Comparison of ENCODE assay signal across 13 cellular contexts in genomic region chr10:32970910-32971309, GRCh38. TPM values are rescaled to one million over a fixed set of nuclear protein-coding genes. Genes with fewer than 3 reads are reported as not detected.
DNase-seq lines count a peak whose midpoint lies in the region; ATAC-seq, FAIRE-seq and TF ChIP-seq lines count a peak whose summit lies in the region.
"Had no signal": no experiment of that assay in that cellular context is flagged by ENCODE, and none has a peak within 500 bp of the region (broad histone marks: within the 10 kb centered on the region; RNA-seq: fewer than 3 reads in every experiment).

No MANE protein-coding gene starts in this region.

- no peak overlapping the region for H3K4me3 ChIP-seq in GM12865 (ENCODE audit: low read depth, low read length)
- no peak overlapping the region for H3K4me3 ChIP-seq in GM12878
- no peak overlapping the region for H3K4me3 ChIP-seq in sigmoid colon
- H3K4me3 ChIP-seq: BLaER1, gastrocnemius medialis had no signal

- no peaks in the 10 kb centered on the region for H3K36me3 ChIP-seq in GM12878 (ENCODE audit: control insufficient read depth in 2 of 2, insufficient read depth in 2 of 2, low read length in 1 of 2)
- H3K36me3 ChIP-seq in sigmoid colon, result no peaks in the 10 kb centered on the region
- H3K36me3 ChIP-seq: BLaER1, gastrocnemius medialis had no signal

- no peak overlapping the region for H2AFZ ChIP-seq in GM12878 (ENCODE audit: control insufficient read depth, low read depth, low read length)

- H3K9ac ChIP-seq in GM12878 (ENCODE audit: control insufficient read depth, insufficient read depth, low read length), result no peak overlapping the region
- H3K9ac ChIP-seq: BLaER1, parathyroid adenoma had no signal

- no peaks in the 10 kb centered on the region for H3K79me2 ChIP-seq in GM12878 (ENCODE audit: control insufficient read depth, insufficient read depth, low read length)
- H3K79me2 ChIP-seq: parathyroid adenoma had no signal

- TF ChIP-seq POLR2A in GM12878 (IDR thresholded peaks at IDR 0.05; ENCODE audit: low read depth, low read length) (no peak), sigmoid colon (IDR thresholded peaks at IDR 0.05) (no peak)

- no peak for FAIRE-seq in GM12878 (lab: Jason Lieb, UNC)

- ATAC-seq in GM21360 (IDR thresholded peaks at IDR 0.05; ENCODE audit: unreplicated experiment) (peak; percentile 69), HG03060 (IDR thresholded peaks at IDR 0.05; ENCODE audit: low read depth, unreplicated experiment) (peak; percentile 70), GM12878 (peak; percentile 60)
- ATAC-seq: gastrocnemius medialis had no signal

- POLR2A ChIA-PET in GM12878 (lab: Charles Lee), result no interaction called here

- DNase-seq in GM12865 (ENCODE audit: low read depth) (peak; percentile 24), GM12878 (ENCODE audit: low read depth, low spot score) (no peak), hippocampal formation (lab: John Stamatoyannopoulos, UW) (no peak), sigmoid colon (no peak), GM19238 (ENCODE audit: insufficient read length, low spot score) (no peak)
- DNase-seq in stimulated activated CD4-positive, alpha-beta T cell treated with anti-CD3 and anti-CD28 coated beads, Interleukin-2, amount 100 ng/mL, for 24 hours, result no peak
- DNase-seq: activated CD8-positive, alpha-beta memory T cell treated with anti-CD3 and anti-CD28 coated beads for 24 hours; gastrocnemius medialis; NCI-H146 had no signal

- BruUV-seq in GM12878 (replicated peaks; lab: Mats Ljungman, UMichigan), result no TSS peak

- CTCF ChIA-PET in GM12878 (lab: Yijun Ruan, JAX), result no interaction called here

- 2% methylated on average over 2 of the region's 2 CpGs for WGBS in GM12878 (ENCODE audit: insufficient coverage, insufficient replicate concordance, low lambda C conversion rate, missing lambda C conversion rate)
- WGBS in sigmoid colon, 2 donors, result 12 to 60% methylated on average over 2 of the region's 2 CpGs

- H4K20me1 ChIP-seq in GM12878 (ENCODE audit: control insufficient read depth, insufficient read depth), result no peaks in the 10 kb centered on the region
- H4K20me1 ChIP-seq: BLaER1 had no signal

- intact Hi-C loops in GM12878 (cut with micrococcal nuclease; ENCODE audit: unreplicated experiment) (no loop called here), sigmoid colon (cut with DNase I) (no loop called here)

- no peaks in the 10 kb centered on the region for H3K9me3 ChIP-seq in GM12878 (replicated peaks; ENCODE audit: control insufficient read depth, insufficient read depth, low read length)
- H3K9me3 ChIP-seq in sigmoid colon, result no peaks in the 10 kb centered on the region
- H3K9me3 ChIP-seq: BLaER1, gastrocnemius medialis had no signal

- TF ChIP-seq EP300 in GM12878 (IDR thresholded peaks at IDR 0.05; ENCODE audit: borderline replicate concordance in 1 of 2, control insufficient read depth in 1 of 2, low read depth in 2 of 2, low read length in 2 of 2), result no peak
- no peak for TF ChIP-seq EP300 in sigmoid colon (IDR thresholded peaks at IDR 0.05)

- in situ Hi-C loops in GM12878 (cut with MboI), result no loop called here

- SMC1A ChIA-PET in GM12878 (lab: Charles Lee; ENCODE audit: uncharacterized antibody, unreplicated experiment), result no interaction called here

- H3K27ac ChIP-seq in GM12878 (ENCODE audit: control insufficient read depth, insufficient read depth) (no peak overlapping the region), sigmoid colon (no peak overlapping the region)
- H3K27ac ChIP-seq: BLaER1, gastrocnemius medialis, parathyroid adenoma had no signal

- 0 out of 2 replicates have a peak overlapping the region, but pooled peaks have one; percentile 0 for H3K4me2 ChIP-seq in GM12878 (ENCODE audit: control insufficient read depth, insufficient read depth)
- H3K4me2 ChIP-seq: BLaER1 had no signal

- RAD21 ChIA-PET in GM12878 (lab: Charles Lee; ENCODE audit: unreplicated experiment), result no interaction called here

- TF ChIP-seq CTCF in GM12865 (IDR thresholded peaks at IDR 0.05; ENCODE audit: insufficient read depth, low read depth, low read length, missing control alignments) (no peak), GM12878 (IDR thresholded peaks at IDR 0.05 in 2 of 3, conservative IDR thresholded peaks at IDR 0.05 in 1 of 3; ENCODE audit: control insufficient read depth in 2 of 3, extremely low read depth in 1 of 3, insufficient read depth in 1 of 3, low read depth in 3 of 3, low read length in 3 of 3) (no peak), sigmoid colon (IDR thresholded peaks at IDR 0.05) (no peak)

- no peak for TF ChIP-seq RAD21 in GM12878 (IDR thresholded peaks at IDR 0.05; ENCODE audit: insufficient read depth, low read depth, low read length)

- no peaks in the 10 kb centered on the region for H3K27me3 ChIP-seq in GM12878 (replicated peaks in 1 of 2; ENCODE audit: control insufficient read depth in 2 of 2, insufficient read depth in 2 of 2, low read length in 1 of 2)
- H3K27me3 ChIP-seq in sigmoid colon, result no peaks in the 10 kb centered on the region
- H3K27me3 ChIP-seq: BLaER1, gastrocnemius medialis had no signal

- peaks cover 16% of the 10 kb centered on the region; the same call in 1 of the 2 replicates for H3K4me1 ChIP-seq in GM12878 (ENCODE audit: control insufficient read depth, insufficient read depth, low read length)
- H3K4me1 ChIP-seq in sigmoid colon, result peaks cover 0 to 6% (median 0%) of the 10 kb centered on the region in 4 donors
- H3K4me1 ChIP-seq: gastrocnemius medialis, parathyroid adenoma had no signal

TF ChIP-seq in GM12878, 131 proteins besides CTCF, POLR2A, EP300 and RAD21 (continues in another document):
- TF ChIP-seq MEF2A (IDR thresholded peaks at IDR 0.05; ENCODE audit: insufficient read depth, low read depth, low read length), result no peak
- no peak for TF ChIP-seq JUND (IDR thresholded peaks at IDR 0.05; ENCODE audit: low read depth, low read length)
- TF ChIP-seq CBFB (IDR thresholded peaks at IDR 0.05; ENCODE audit: low read depth), result no peak
- TF ChIP-seq ZBTB4 (CRISPR knock-in tag; IDR thresholded peaks at IDR 0.05), result no peak
- TF ChIP-seq GABPA (IDR thresholded peaks at IDR 0.05; ENCODE audit: low read depth), result no peak
- TF ChIP-seq MYB (IDR thresholded peaks at IDR 0.05; ENCODE audit: borderline replicate concordance, low read depth, low read length), result no peak
- no peak for TF ChIP-seq E2F4 (IDR thresholded peaks at IDR 0.05; ENCODE audit: low read depth, low read length)

RNA-seq across cellular contexts. Expression of gene ITGB1, which starts 12.9 kb away (rescaled TPM):
- 60.5 and 61.3 TPM in 2 replicates for total RNA-seq in GM12878 (2013; cell fraction: nucleolus; rRNA removed)
- total RNA-seq in GM12878 (2014; rRNA removed), result 7.9 and 10.1 TPM in 2 replicates
- 10.7 and 11.0 TPM in 2 replicates for total RNA-seq in GM12878 (2014; rRNA removed; fragmentation: Illumina TruSeq; extraction: Trizol)
- 9.8 and 11.4 TPM in 2 replicates for total RNA-seq in GM12878 (2021)
- 24.4 TPM for polyA plus RNA-seq in GM12878 (2011; ENCODE audit: low read depth)
- 20.7 and 33.0 TPM in 2 replicates for polyA plus RNA-seq in GM12878 (2011; rRNA removed)
- 6.1 and 8.3 TPM in 2 replicates for polyA plus RNA-seq in GM12878 (2011; cell fraction: cytosol; rRNA removed)
- 5.3 and 7.0 TPM in 2 replicates for polyA plus RNA-seq in GM12878 (2011; cell fraction: nucleus; rRNA removed)
- polyA plus RNA-seq in GM12878 (2012), result 35.8 and 40.1 TPM in 2 replicates
- 9.7 and 12.6 TPM in 2 replicates for polyA plus RNA-seq in GM12878 (2014; fragmentation: Illumina TruSeq; extraction: Trizol)
- polyA plus RNA-seq in GM12878 (2014; fragmentation: Nextera tagmentation; extraction: Ambion mirVana), result 1 to 10 TPM; 2.8 to 3.4 TPM
- polyA plus RNA-seq in GM12878 (2014; rRNA removed), result 7.9 and 8.2 TPM in 2 replicates
- polyA plus RNA-seq in GM12878 (2016; fragmentation: Nextera tagmentation; extraction: Ambion mirVana), result 10 to 100 TPM; 15.5 to 16.5 TPM
- 8.3 and 15.9 TPM in 2 replicates for polyA minus RNA-seq in GM12878 (2011; rRNA and poly(A)+ RNA removed)
- polyA minus RNA-seq in GM12878 (2011; cell fraction: cytosol; rRNA and poly(A)+ RNA removed), result 30.9 and 57.1 TPM in 2 replicates
- polyA minus RNA-seq in GM12878 (2011; cell fraction: nucleus; rRNA and poly(A)+ RNA removed), result 5.3 and 10.5 TPM in 2 replicates
- 1,000 to 10,000 TPM in 1 of 4 donors, 100 to 1,000 TPM in 3; 588 to 1,360 (median 919) TPM for total RNA-seq in sigmoid colon
- 100 to 1,000 TPM in 1 of 3 donors, 10 to 100 TPM in 2; 43.8 to 151 (median 50.9) TPM for polyA plus RNA-seq in sigmoid colon

Comparison
In these comparisons a context has a peak if more than half of its experiments do, and no peak if none do; other contexts are left out.
1. RNA of gene ITGB1, which starts 12.9 kb away (total RNA-seq): 588 to 1,360 TPM in sigmoid colon; 7.9 to 61.3 TPM in GM12878; every median in the first group is over 4 times any median in the second.
2. Peak in every context shown above with its lines, with median percentiles within 50 percentile points of each other: ATAC-seq.